35 cellular contexts compared by ENCODE assay signal in genomic region chr5:56706504-56706903, GRCh38.
"Had no signal": no experiment of that assay in that cellular context is flagged by ENCODE, and none has a peak within 500 bp of the region (broad histone marks: within the 10 kb centered on the region; RNA-seq: fewer than 3 reads in every experiment).

No MANE protein-coding gene starts in this region.

- H3K4me3 Mint-ChIP-seq: activated CD4-positive, alpha-beta memory T cell treated with anti-CD3 and anti-CD28 coated beads, Interleukin-2, amount 10 ng/mL, durations not matched to agents 7 days and 5 days; activated CD4-positive, alpha-beta T cell treated with anti-CD3 and anti-CD28 coated beads for 36 hours; activated CD4-positive, alpha-beta T cell treated with anti-CD3 and anti-CD28 coated beads, Interleukin-2, amount 10 ng/mL, durations not matched to agents 7 days and 5 days; activated CD8-positive, alpha-beta memory T cell treated with anti-CD3 and anti-CD28 coated beads, Interleukin-2, amount 10 ng/mL, durations not matched to agents 7 days and 5 days; activated CD8-positive, alpha-beta T cell treated with anti-CD3 and anti-CD28 coated beads, Interleukin-2, amount 10 ng/mL, durations not matched to agents 7 days and 5 days; activated naive CD4-positive, alpha-beta T cell treated with anti-CD3 and anti-CD28 coated beads for 36 hours; activated naive CD8-positive, alpha-beta T cell treated with anti-CD3 and anti-CD28 coated beads for 36 hours; activated T-cell treated with anti-CD3 and anti-CD28 coated beads, Interleukin-2, amount 50 U/mL, for 4 hours; activated T-cell treated with anti-CD3 and anti-CD28 coated beads, Interleukin-2, amount 50 U/mL, for 72 hours; activated T-helper 1 cell treated with anti-CD3 and anti-CD28 coated beads, Interleukin-12 subunit alpha, Interleukin-12 subunit beta, Interleukin-2, Interleukin-4 antibody, amounts not matched to agents 30 ng/mL and 10 ng/mL and 1 ng/mL, durations not matched to agents 14 hours and 24 hours and 36 hours; activated T-helper 17 cell treated with anti-CD3 and anti-CD28 coated beads, Interleukin-2, amount 50 U/mL, for 72 hours; T-helper 1 cell treated with Interleukin-12 subunit alpha and Interleukin-12 subunit beta and Interleukin-4 antibody, amounts not matched to agents 30 μg/mL and 1 μg/mL, for 36 hours; T-helper 2 cell treated with Interferon-gamma antibody and Interleukin-4, amounts not matched to agents 5 μg/mL and 100 μg/mL, for 36 hours had no signal

- H3K27ac Mint-ChIP-seq: activated CD4-positive, alpha-beta memory T cell treated with anti-CD3 and anti-CD28 coated beads, Interleukin-2, amount 10 ng/mL, durations not matched to agents 7 days and 5 days; activated CD4-positive, alpha-beta T cell treated with anti-CD3 and anti-CD28 coated beads for 36 hours; activated CD4-positive, alpha-beta T cell treated with anti-CD3 and anti-CD28 coated beads, Interleukin-2, amount 10 ng/mL, durations not matched to agents 7 days and 5 days; activated CD8-positive, alpha-beta memory T cell treated with anti-CD3 and anti-CD28 coated beads, Interleukin-2, amount 10 ng/mL, durations not matched to agents 7 days and 5 days; activated CD8-positive, alpha-beta T cell treated with anti-CD3 and anti-CD28 coated beads, Interleukin-2, amount 10 ng/mL, durations not matched to agents 7 days and 5 days; activated naive CD4-positive, alpha-beta T cell treated with anti-CD3 and anti-CD28 coated beads for 36 hours; activated naive CD4-positive, alpha-beta T cell treated with anti-CD3 and anti-CD28 coated beads, Interleukin-2, amount 50 U/mL, for 72 hours; activated naive CD8-positive, alpha-beta T cell treated with anti-CD3 and anti-CD28 coated beads for 36 hours; activated T-cell treated with anti-CD3 and anti-CD28 coated beads, Interleukin-2, amount 50 U/mL, for 72 hours; activated T-helper 1 cell treated with anti-CD3 and anti-CD28 coated beads, Interleukin-12 subunit alpha, Interleukin-12 subunit beta, Interleukin-2, Interleukin-4 antibody, amounts not matched to agents 30 ng/mL and 10 ng/mL and 1 ng/mL, durations not matched to agents 14 hours and 24 hours and 36 hours; activated T-helper 17 cell treated with anti-CD3 and anti-CD28 coated beads, Interleukin-2, amount 50 U/mL, for 72 hours; T-helper 1 cell treated with Interleukin-12 subunit alpha and Interleukin-12 subunit beta and Interleukin-4 antibody, amounts not matched to agents 30 μg/mL and 1 μg/mL, for 36 hours; T-helper 2 cell treated with Interferon-gamma antibody and Interleukin-4, amounts not matched to agents 5 μg/mL and 100 μg/mL, for 36 hours had no signal

- H3K27me3 Mint-ChIP-seq: activated CD4-positive, alpha-beta T cell treated with anti-CD3 and anti-CD28 coated beads for 36 hours; activated naive CD8-positive, alpha-beta T cell treated with anti-CD3 and anti-CD28 coated beads for 36 hours; activated T-helper 17 cell treated with anti-CD3 and anti-CD28 coated beads, Interleukin-2, amount 50 U/mL, for 72 hours had no signal

- DNase-seq: activated CD4-positive, alpha-beta memory T cell treated with anti-CD3 and anti-CD28 coated beads, Interleukin-2, amount 10 ng/mL, durations not matched to agents 7 days and 5 days; activated CD4-positive, alpha-beta T cell treated with anti-CD3 and anti-CD28 coated beads for 1 hour; activated CD4-positive, alpha-beta T cell treated with anti-CD3 and anti-CD28 coated beads for 36 hours; activated CD4-positive, alpha-beta T cell treated with anti-CD3 and anti-CD28 coated beads for 48 hours; activated CD4-positive, alpha-beta T cell treated with anti-CD3 and anti-CD28 coated beads, Interleukin-2, amount 10 ng/mL, durations not matched to agents 7 days and 5 days; activated CD4-positive, alpha-beta T cell treated with anti-CD3 and anti-CD28 coated beads, Interleukin-2, amount 50 U/mL, for 48 hours; activated CD4-positive, CD25-positive, alpha-beta regulatory T cell; activated CD8-positive, alpha-beta memory T cell treated with anti-CD3 and anti-CD28 coated beads for 24 hours; activated CD8-positive, alpha-beta memory T cell treated with anti-CD3 and anti-CD28 coated beads, Interleukin-2, amount 10 ng/mL, durations not matched to agents 7 days and 5 days; activated CD8-positive, alpha-beta memory T cell treated with anti-CD3 and anti-CD28 coated beads, Interleukin-2, amount 50 U/mL, for 48 hours; activated CD8-positive, alpha-beta T cell treated with anti-CD3 and anti-CD28 coated beads, Interleukin-2, amount 10 ng/mL, durations not matched to agents 7 days and 5 days; activated effector memory CD4-positive, alpha-beta T cell treated with anti-CD3 and anti-CD28 coated beads, Interleukin-2, amount 50 U/mL, for 16 hours; activated gamma-delta T cell treated with Interleukin-2 at 50 U/mL for 16 hours; activated naive CD4-positive, alpha-beta T cell; activated naive CD4-positive, alpha-beta T cell treated with anti-CD3 and anti-CD28 coated beads for 36 hours; activated naive CD4-positive, alpha-beta T cell treated with anti-CD3 and anti-CD28 coated beads, Interleukin-2, amount 50 U/mL, for 16 hours; activated naive CD8-positive, alpha-beta T cell treated with anti-CD3 and anti-CD28 coated beads for 36 hours; activated T-cell treated with anti-CD3 and anti-CD28 coated beads, Interleukin-2, amount 50 U/mL, for 4 hours; activated T-cell treated with anti-CD3 and anti-CD28 coated beads, Interleukin-2, amount 50 U/mL, for 72 hours; adrenal gland; amniotic stem cell; aorta; body of pancreas; brain microvascular endothelial cell; central memory CD4-positive, alpha-beta T cell; T-helper 2 cell; T-helper 9 cell had no signal

- H3K9me3 ChIP-seq: adrenal gland, body of pancreas, breast epithelium had no signal

- H3K36me3 Mint-ChIP-seq: activated CD8-positive, alpha-beta memory T cell treated with anti-CD3 and anti-CD28 coated beads, Interleukin-2, amount 10 ng/mL, durations not matched to agents 7 days and 5 days had no signal

- H3K4me3 ChIP-seq: adrenal gland, body of pancreas, breast epithelium had no signal

- H3K27ac ChIP-seq: adrenal gland, body of pancreas, brain microvascular endothelial cell, breast epithelium, VCaP had no signal

- H3K9me3 Mint-ChIP-seq: activated T-cell treated with anti-CD3 and anti-CD28 coated beads, Interleukin-2, amount 50 U/mL, for 4 hours; activated T-helper 17 cell treated with anti-CD3 and anti-CD28 coated beads, Interleukin-2, amount 50 U/mL, for 72 hours; T-helper 1 cell treated with Interleukin-12 subunit alpha and Interleukin-12 subunit beta and Interleukin-4 antibody, amounts not matched to agents 30 μg/mL and 1 μg/mL, for 36 hours had no signal

- ATAC-seq: activated CD4-positive, alpha-beta T cell treated with anti-CD3 and anti-CD28 coated beads for 36 hours; activated CD4-positive, CD25-positive, alpha-beta regulatory T cell treated with anti-CD3 and anti-CD28 coated beads, Interleukin-2, amount 50 U/mL, for 24 hours; activated CD8-positive, alpha-beta memory T cell treated with anti-CD3 and anti-CD28 coated beads, Interleukin-2, amount 10 ng/mL, durations not matched to agents 7 days and 5 days; activated CD8-positive, alpha-beta T cell treated with anti-CD3 and anti-CD28 coated beads, Interleukin-2, amount 10 ng/mL, durations not matched to agents 7 days and 5 days; activated naive CD4-positive, alpha-beta T cell treated with anti-CD3 and anti-CD28 coated beads, Interleukin-2, amount 50 U/mL, for 72 hours; activated T-cell treated with anti-CD3 and anti-CD28 coated beads, Interleukin-2, amount 50 U/mL, for 4 hours; activated T-cell treated with anti-CD3 and anti-CD28 coated beads, Interleukin-2, amount 50 U/mL, for 72 hours; activated T-helper 17 cell treated with anti-CD3 and anti-CD28 coated beads, Interleukin-2, amount 50 U/mL, for 72 hours; body of pancreas had no signal

- H3K4me1 ChIP-seq: adrenal gland, breast epithelium had no signal

- H3K36me3 ChIP-seq: adrenal gland, brain microvascular endothelial cell, breast epithelium had no signal

- H3K27me3 ChIP-seq: adrenal gland, body of pancreas, brain microvascular endothelial cell, breast epithelium had no signal
